16 cellular contexts compared by ENCODE assay signal in the genomic region with DNA sequence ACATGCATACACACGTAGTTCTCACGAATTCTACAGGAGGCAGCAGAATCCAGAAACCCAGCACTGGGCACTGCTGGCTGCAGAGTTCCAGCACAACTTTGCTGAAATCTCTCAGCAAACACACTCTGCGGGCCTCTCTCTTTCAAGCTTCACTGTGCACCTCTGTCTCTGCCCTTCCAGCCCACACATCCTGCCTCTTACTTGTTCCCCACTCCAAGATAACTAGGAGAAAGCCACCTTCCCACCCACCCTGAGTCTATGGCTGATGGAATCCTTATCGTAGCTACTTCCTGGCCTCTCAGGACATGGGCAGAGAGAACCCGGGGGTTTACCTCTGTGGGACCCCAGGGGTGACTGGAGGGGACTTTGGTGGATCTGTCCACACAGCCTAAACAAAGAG. TPM values are rescaled to one million over a fixed set of nuclear protein-coding genes. Genes with fewer than 3 reads are reported as not detected.
A peak's percentile ranks its signal among the peaks of the same experiment; 100 is the strongest.
DNase-seq lines count a peak whose midpoint lies in the region; ATAC-seq and TF ChIP-seq lines count a peak whose summit lies in the region.
"Had no signal": no experiment of that assay in that cellular context is flagged by ENCODE, and none has a peak within 500 bp of the region (broad histone marks: within the 10 kb centered on the region; RNA-seq: fewer than 3 reads in every experiment).

No MANE protein-coding gene starts in this region.

- DNase-seq in right atrium auricular region (ENCODE audit: low spot score) (peak; percentile 44), Right ventricle myocardium superior (no peak), natural killer cell (no peak), GM10248 (ENCODE audit: extremely low spot score) (no peak), foreskin melanocyte (no peak), NK-92 (lab: John Stamatoyannopoulos, UW; ENCODE audit: unreplicated experiment) (no peak)
- DNase-seq in activated naive CD8-positive, alpha-beta T cell treated with anti-CD3 and anti-CD28 coated beads for 36 hours: no peak
- DNase-seq: activated B cell treated with CpG ODN at 0.5 μM for 24 hours; activated T-cell treated with anti-CD3 and anti-CD28 coated beads, Interleukin-2, amount 50 U/mL, for 4 hours; esophagus squamous epithelium; heart left ventricle; midbrain; NCI-H1105 had no signal

- H3K4me1 Mint-ChIP-seq in activated naive CD8-positive, alpha-beta T cell treated with anti-CD3 and anti-CD28 coated beads for 36 hours: peaks cover 85% of the 10 kb centered on the region
- peaks cover 81 to 83% of the 10 kb centered on the region in 2 donors for H3K4me1 Mint-ChIP-seq in natural killer cell

- CTCF ChIA-PET in GM10248 (lab: Yijun Ruan, JAX): interaction anchor here (1.4 to 1.8 kb wide), 2 partner anchors 24 to 25 kb away, joined by 4 read pairs; no protein-coding TSS in a partner anchor

- POLR2A ChIA-PET in GM10248 (lab: Yijun Ruan, JAX): no interaction called here

- H3K9me3 ChIP-seq in right atrium auricular region: no peaks in the 10 kb centered on the region
- H3K9me3 ChIP-seq: esophagus squamous epithelium, heart left ventricle, pancreas had no signal

- H3K9me3 Mint-ChIP-seq in activated naive CD8-positive, alpha-beta T cell treated with anti-CD3 and anti-CD28 coated beads for 36 hours: no peaks in the 10 kb centered on the region
- no peaks in the 10 kb centered on the region for H3K9me3 Mint-ChIP-seq in natural killer cell
- H3K9me3 Mint-ChIP-seq: activated B cell treated with CpG ODN at 0.5 μM for 24 hours; activated T-cell treated with anti-CD3 and anti-CD28 coated beads, Interleukin-2, amount 50 U/mL, for 4 hours had no signal

- no peaks in the 10 kb centered on the region for H3K27me3 Mint-ChIP-seq in activated naive CD8-positive, alpha-beta T cell treated with anti-CD3 and anti-CD28 coated beads for 36 hours
- no peaks in the 10 kb centered on the region for H3K27me3 Mint-ChIP-seq in natural killer cell (ENCODE audit: low read depth in 2 of 2)
- H3K27me3 Mint-ChIP-seq: activated B cell treated with CpG ODN at 0.5 μM for 24 hours had no signal

- peak overlapping the region; percentile 10 for H3K27ac Mint-ChIP-seq in activated naive CD8-positive, alpha-beta T cell treated with anti-CD3 and anti-CD28 coated beads for 36 hours
- peak overlapping the region; percentile 34 to 83 for H3K27ac Mint-ChIP-seq in natural killer cell
- H3K27ac Mint-ChIP-seq: activated B cell treated with CpG ODN at 0.5 μM for 24 hours had no signal

- no peak overlapping the region for H3K4me3 Mint-ChIP-seq in activated naive CD8-positive, alpha-beta T cell treated with anti-CD3 and anti-CD28 coated beads for 36 hours
- no peak overlapping the region for H3K4me3 Mint-ChIP-seq in natural killer cell
- H3K4me3 Mint-ChIP-seq: activated B cell treated with CpG ODN at 0.5 μM for 24 hours; activated T-cell treated with anti-CD3 and anti-CD28 coated beads, Interleukin-2, amount 50 U/mL, for 4 hours had no signal

- H3K4me1 ChIP-seq in right atrium auricular region: peaks cover 0 to 82% of the 10 kb centered on the region in 2 donors

- no peak overlapping the region for H3K27ac ChIP-seq in right atrium auricular region
- H3K27ac ChIP-seq: esophagus squamous epithelium, GM23248, KMS-11, pancreas had no signal

- no peaks in the 10 kb centered on the region for H3K36me3 ChIP-seq in right atrium auricular region
- H3K36me3 ChIP-seq: pancreas had no signal

- ATAC-seq in Right ventricle myocardium superior (ENCODE audit: poor library complexity) (no peak), natural killer cell (no peak)
- ATAC-seq: pancreas had no signal

- no peak overlapping the region for H3K4me3 ChIP-seq in right atrium auricular region
- H3K4me3 ChIP-seq: esophagus squamous epithelium, GM23248, heart left ventricle, pancreas had no signal

- no peaks in the 10 kb centered on the region for H3K27me3 ChIP-seq in right atrium auricular region
- H3K27me3 ChIP-seq: esophagus squamous epithelium, heart left ventricle, pancreas had no signal

- no peak for TF ChIP-seq CTCF in right atrium auricular region (IDR thresholded peaks at IDR 0.05)
- no peak for TF ChIP-seq CTCF in natural killer cell (IDR thresholded peaks at IDR 0.05)
- no peak for TF ChIP-seq CTCF in GM10248 (IDR thresholded peaks at IDR 0.05; ENCODE audit: control extremely low read depth, extremely low read depth, low read depth, missing control alignments)

- peaks cover 47% of the 10 kb centered on the region for H3K36me3 Mint-ChIP-seq in activated naive CD8-positive, alpha-beta T cell treated with anti-CD3 and anti-CD28 coated beads for 36 hours
- no peaks in the 10 kb centered on the region for H3K36me3 Mint-ChIP-seq in natural killer cell

- intact Hi-C loops in Right ventricle myocardium superior (cut with DNase I): no loop called here
- intact Hi-C loops in natural killer cell (cut with micrococcal nuclease): no loop called here

RNA-seq across cellular contexts. Expression of a gene that starts 11.9 kb away (rescaled TPM):
- total RNA-seq in right atrium auricular region: 10 to 100 TPM; 60.9 to 69.2 TPM
- 118 TPM for total RNA-seq in Right ventricle myocardium superior
- 100 to 1,000 TPM; 277 to 295 TPM for total RNA-seq in activated naive CD8-positive, alpha-beta T cell treated with anti-CD3 and anti-CD28 coated beads for 36 hours
- 100 to 1,000 TPM; 133 to 150 (median 148) TPM for total RNA-seq in natural killer cell
